Comparison of ENCODE assay signal across 2 cellular contexts in genomic region chr12:3644103-3644502, GRCh38.
TF ChIP-seq lines count a peak whose summit lies in the region.

No MANE protein-coding gene starts in this region.

TF ChIP-seq in SK-N-SH, 30 proteins besides CTCF, POLR2A, EP300 and RAD21:
- TF ChIP-seq SMC3 (IDR thresholded peaks at IDR 0.05; ENCODE audit: low read depth, low read length) (0 out of 2 replicates have a peak, but pooled peaks have one; percentile 6), RCOR1 (IDR thresholded peaks at IDR 0.05; ENCODE audit: low read length) (no peak)

TF ChIP-seq in SK-N-SH treated with all-trans-retinoic acid at 6 μM for 48 hours, 23 proteins besides CTCF, POLR2A, EP300 and RAD21:
- TF ChIP-seq CSRNP3 (CRISPR knock-in tag; IDR thresholded peaks at IDR 0.05) (no peak), ARNTL (CRISPR knock-in tag; IDR thresholded peaks at IDR 0.05; ENCODE audit: borderline replicate concordance, low read depth) (no peak)
